26 cellular contexts compared by ENCODE assay signal in the genomic region with DNA sequence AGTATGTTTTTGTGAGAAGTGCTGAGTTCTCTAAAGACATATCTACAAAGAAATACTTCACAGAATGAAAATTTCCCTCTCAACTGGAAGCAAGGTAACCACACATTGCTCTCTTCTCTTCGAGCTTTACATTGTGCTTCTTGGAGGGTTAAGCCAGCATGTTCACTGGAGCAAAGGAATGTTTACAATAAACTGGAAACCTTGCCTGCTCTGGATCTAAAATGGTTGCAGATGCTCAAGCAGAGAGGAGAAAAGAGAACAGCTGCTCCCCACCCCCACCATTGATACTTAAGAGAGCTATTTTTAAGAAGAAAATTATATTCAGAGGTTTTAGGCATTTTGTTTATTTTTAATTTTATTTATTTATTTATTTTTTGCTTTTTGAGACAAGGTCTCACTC.
"Had no signal": no experiment of that assay in that cellular context is flagged by ENCODE, and none has a peak within 500 bp of the region (broad histone marks: within the 10 kb centered on the region; RNA-seq: fewer than 3 reads in every experiment).

No MANE protein-coding gene starts in this region.

- H3K27me3 ChIP-seq: breast epithelium had no signal

- H3K4me3 Mint-ChIP-seq: activated CD4-positive, alpha-beta memory T cell treated with anti-CD3 and anti-CD28 coated beads, Interleukin-2, amount 10 ng/mL, durations not matched to agents 7 days and 5 days; activated naive CD8-positive, alpha-beta T cell treated with anti-CD3 and anti-CD28 coated beads, Interleukin-2, amount 10 ng/mL, durations not matched to agents 7 days and 5 days; activated T-cell treated with anti-CD3 and anti-CD28 coated beads, Interleukin-2, amount 50 U/mL, for 72 hours; T-cell had no signal

- H3K36me3 ChIP-seq: breast epithelium had no signal

- H3K4me1 ChIP-seq: breast epithelium had no signal

- H3K9me3 Mint-ChIP-seq: activated CD4-positive, alpha-beta memory T cell treated with anti-CD3 and anti-CD28 coated beads, Interleukin-2, amount 10 ng/mL, durations not matched to agents 7 days and 5 days; activated naive CD8-positive, alpha-beta T cell treated with anti-CD3 and anti-CD28 coated beads, Interleukin-2, amount 10 ng/mL, durations not matched to agents 7 days and 5 days; activated T-cell treated with anti-CD3 and anti-CD28 coated beads, Interleukin-2, amount 50 U/mL, for 72 hours; activated T-helper 2 cell treated with anti-CD3 and anti-CD28 coated beads, Interferon-gamma antibody, Interleukin-2, Interleukin-4, amounts not matched to agents 10 μg/mL and 5 μg/mL and 100 μg/mL, durations not matched to agents 14 hours and 24 hours and 36 hours; T-cell had no signal

- H3K27ac Mint-ChIP-seq: activated CD4-positive, alpha-beta memory T cell treated with anti-CD3 and anti-CD28 coated beads, Interleukin-2, amount 10 ng/mL, durations not matched to agents 7 days and 5 days; activated naive CD8-positive, alpha-beta T cell treated with anti-CD3 and anti-CD28 coated beads, Interleukin-2, amount 10 ng/mL, durations not matched to agents 7 days and 5 days; activated T-cell treated with anti-CD3 and anti-CD28 coated beads, Interleukin-2, amount 50 U/mL, for 72 hours; activated T-helper 2 cell treated with anti-CD3 and anti-CD28 coated beads, Interferon-gamma antibody, Interleukin-2, Interleukin-4, amounts not matched to agents 10 μg/mL and 5 μg/mL and 100 μg/mL, durations not matched to agents 14 hours and 24 hours and 36 hours; T-cell had no signal

- H3K4me1 Mint-ChIP-seq: activated CD4-positive, alpha-beta memory T cell treated with anti-CD3 and anti-CD28 coated beads, Interleukin-2, amount 10 ng/mL, durations not matched to agents 7 days and 5 days; activated naive CD8-positive, alpha-beta T cell treated with anti-CD3 and anti-CD28 coated beads, Interleukin-2, amount 10 ng/mL, durations not matched to agents 7 days and 5 days; T-cell had no signal

- DNase-seq: activated CD4-positive, alpha-beta memory T cell treated with anti-CD3 and anti-CD28 coated beads, Interleukin-2, amount 10 ng/mL, durations not matched to agents 7 days and 5 days; activated CD4-positive, alpha-beta T cell treated with anti-CD3 and anti-CD28 coated beads, Interleukin-2, amount 50 U/mL, for 1 hour; activated CD4-positive, CD25-positive, alpha-beta regulatory T cell; activated CD8-positive, alpha-beta memory T cell treated with anti-CD3 and anti-CD28 coated beads, Interleukin-2, amount 50 U/mL, for 4 hours; activated naive CD4-positive, alpha-beta T cell treated with anti-CD3 and anti-CD28 coated beads, Interleukin-2, amount 50 U/mL, for 16 hours; activated naive CD8-positive, alpha-beta T cell treated with anti-CD3 and anti-CD28 coated beads, Interleukin-2, amount 10 ng/mL, durations not matched to agents 7 days and 5 days; activated T-cell treated with anti-CD3 and anti-CD28 coated beads, Interleukin-2, amount 50 U/mL, for 72 hours; aorta; caudate nucleus; Kasumi-1; NCI-H1105 treated with DMSO at 0.1 percent for 48 hours; NCI-H1436 treated with DMSO at 0.1 percent for 48 hours; NCI-H187; NCI-H2081; NCI-H510A treated with DMSO at 0.1 percent for 48 hours; NCI-H69; PC-3; SHP77 treated with DMSO at 0.1 percent for 48 hours; T-cell; T-helper 2 cell; T1000 had no signal

- ATAC-seq: activated T-cell treated with anti-CD3 and anti-CD28 coated beads, Interleukin-2, amount 50 U/mL, for 72 hours; PC-3; T-cell had no signal

- H3K36me3 Mint-ChIP-seq: activated naive CD8-positive, alpha-beta T cell treated with anti-CD3 and anti-CD28 coated beads, Interleukin-2, amount 10 ng/mL, durations not matched to agents 7 days and 5 days; T-cell had no signal

- H3K27ac ChIP-seq: breast epithelium, VCaP had no signal

- H3K4me3 ChIP-seq: breast epithelium had no signal

- FAIRE-seq: RCC 7860, TTC549 had no signal

- H3K9me3 ChIP-seq: breast epithelium had no signal
